In genomic region chr6:22940571-22941290, GRCh38 we compare ENCODE assay signal across 25 cellular contexts.
DNase-seq lines count a peak whose midpoint lies in the region; ATAC-seq and TF ChIP-seq lines count a peak whose summit lies in the region.
"Had no signal": no experiment of that assay in that cellular context is flagged by ENCODE, and none has a peak within 500 bp of the region (broad histone marks: within the 10 kb centered on the region; RNA-seq: fewer than 3 reads in every experiment).

No MANE protein-coding gene starts in this region.

- peaks cover 16% of the 10 kb centered on the region for H3K4me1 Mint-ChIP-seq in Calu3 (ENCODE audit: low read depth, unreplicated experiment)
- no peaks in the 10 kb centered on the region for H3K4me1 Mint-ChIP-seq in stimulated activated memory B cell treated with anti-CD40 and anti-IgM and Interleukin-4, amounts not matched to agents 10 μg/mL and 1 μg/mL and 100 μg/mL, for 72 hours
- H3K4me1 Mint-ChIP-seq: activated CD8-positive, alpha-beta memory T cell treated with anti-CD3 and anti-CD28 coated beads, Interleukin-2, amount 10 ng/mL, durations not matched to agents 7 days and 5 days; activated naive CD8-positive, alpha-beta T cell treated with anti-CD3 and anti-CD28 coated beads for 36 hours; activated T-helper 17 cell treated with anti-CD3 and anti-CD28 coated beads, Interleukin-2, amount 50 U/mL, for 72 hours; CD14-positive monocyte; naive B cell; T-cell had no signal

- TF ChIP-seq EP300 in suprapubic skin (IDR thresholded peaks at IDR 0.05): no peak

- no TSS peak for BruUV-seq in Calu3 (replicated peaks; lab: Mats Ljungman, UMichigan)

- ATAC-seq in stimulated activated memory B cell treated with anti-CD40 and anti-IgM and Interleukin-4, amounts not matched to agents 10 μg/mL and 1 μg/mL and 100 μg/mL, for 72 hours: no peak
- ATAC-seq: activated CD8-positive, alpha-beta memory T cell treated with anti-CD3 and anti-CD28 coated beads, Interleukin-2, amount 10 ng/mL, durations not matched to agents 7 days and 5 days; activated T-helper 17 cell treated with anti-CD3 and anti-CD28 coated beads, Interleukin-2, amount 50 U/mL, for 72 hours; sciatic nerve; T-cell had no signal

- peaks cover 6% of the 10 kb centered on the region for H3K9me3 Mint-ChIP-seq in Calu3 (ENCODE audit: low read depth, unreplicated experiment)
- H3K9me3 Mint-ChIP-seq in stimulated activated memory B cell treated with anti-CD40 and anti-IgM and Interleukin-4, amounts not matched to agents 10 μg/mL and 1 μg/mL and 100 μg/mL, for 72 hours: peaks cover 11% of the 10 kb centered on the region
- H3K9me3 Mint-ChIP-seq: activated naive CD8-positive, alpha-beta T cell treated with anti-CD3 and anti-CD28 coated beads for 36 hours had no signal

- H3K4me3 Mint-ChIP-seq in Calu3 (ENCODE audit: low read depth, unreplicated experiment): no peak overlapping the region
- H3K4me3 Mint-ChIP-seq in stimulated activated memory B cell treated with anti-CD40 and anti-IgM and Interleukin-4, amounts not matched to agents 10 μg/mL and 1 μg/mL and 100 μg/mL, for 72 hours: no peak overlapping the region
- H3K4me3 Mint-ChIP-seq: activated CD8-positive, alpha-beta memory T cell treated with anti-CD3 and anti-CD28 coated beads, Interleukin-2, amount 10 ng/mL, durations not matched to agents 7 days and 5 days; activated naive CD8-positive, alpha-beta T cell treated with anti-CD3 and anti-CD28 coated beads for 36 hours; activated T-helper 17 cell treated with anti-CD3 and anti-CD28 coated beads, Interleukin-2, amount 50 U/mL, for 72 hours; brain; CD14-positive monocyte; naive B cell; T-cell had no signal

- no peaks in the 10 kb centered on the region for H3K27me3 Mint-ChIP-seq in Calu3 (ENCODE audit: unreplicated experiment)
- H3K27me3 Mint-ChIP-seq in stimulated activated memory B cell treated with anti-CD40 and anti-IgM and Interleukin-4, amounts not matched to agents 10 μg/mL and 1 μg/mL and 100 μg/mL, for 72 hours: no peaks in the 10 kb centered on the region
- H3K27me3 Mint-ChIP-seq: activated CD8-positive, alpha-beta memory T cell treated with anti-CD3 and anti-CD28 coated beads, Interleukin-2, amount 10 ng/mL, durations not matched to agents 7 days and 5 days; naive B cell had no signal

- CTCF ChIA-PET in Calu3 (lab: Charles Lee): no interaction called here

- H2AFZ ChIP-seq in hepatocyte: no peak overlapping the region

- H3K4me1 ChIP-seq in hepatocyte (ENCODE audit: insufficient read depth) (no peaks in the 10 kb centered on the region), suprapubic skin (no peaks in the 10 kb centered on the region)

- WGBS in hepatocyte (ENCODE audit: low lambda C conversion rate, missing lambda C conversion rate): 51% methylated on average over 6 of the region's 6 CpGs
- WGBS in suprapubic skin: 78% methylated on average over 6 of the region's 6 CpGs

- DNase-seq in Calu3 (no peak), SK-N-DZ (ENCODE audit: low spot score) (peak; percentile 21), hepatocyte (ENCODE audit: low spot score) (no peak), suprapubic skin (ENCODE audit: low spot score in 2 of 2) (no peak), C1 segment of cervical spinal cord (lab: John Stamatoyannopoulos, UW) (no peak)
- DNase-seq in stimulated activated CD8-positive, alpha-beta memory T cell treated with anti-CD3 and anti-CD28 coated beads, Interleukin-4, amount 100 ng/mL, for 48 hours: no peak
- DNase-seq: activated CD4-positive, alpha-beta T cell treated with anti-CD3 and anti-CD28 coated beads for 4 hours; activated CD8-positive, alpha-beta memory T cell treated with anti-CD3 and anti-CD28 coated beads, Interleukin-2, amount 10 ng/mL, durations not matched to agents 7 days and 5 days; activated naive CD8-positive, alpha-beta T cell treated with anti-CD3 and anti-CD28 coated beads for 36 hours; DMS 273 treated with DMSO at 0.1 percent for 48 hours; hypothalamus; islet precursor cell; mammary epithelial cell; naive B cell; NCI-H2171; NCI-H526 treated with DMSO at 0.1 percent for 48 hours; stimulated activated naive CD4-positive, alpha-beta T cell; T-cell had no signal

- H3K36me3 Mint-ChIP-seq in Calu3 (ENCODE audit: insufficient read depth, unreplicated experiment): no peaks in the 10 kb centered on the region
- no peaks in the 10 kb centered on the region for H3K36me3 Mint-ChIP-seq in stimulated activated memory B cell treated with anti-CD40 and anti-IgM and Interleukin-4, amounts not matched to agents 10 μg/mL and 1 μg/mL and 100 μg/mL, for 72 hours
- H3K36me3 Mint-ChIP-seq: activated CD8-positive, alpha-beta memory T cell treated with anti-CD3 and anti-CD28 coated beads, Interleukin-2, amount 10 ng/mL, durations not matched to agents 7 days and 5 days; activated naive CD8-positive, alpha-beta T cell treated with anti-CD3 and anti-CD28 coated beads for 36 hours; brain; CD14-positive monocyte; naive B cell; T-cell had no signal

- H3K36me3 ChIP-seq in hepatocyte (replicated peaks; ENCODE audit: insufficient read depth, low read depth): no peaks in the 10 kb centered on the region
- no peaks in the 10 kb centered on the region for H3K36me3 ChIP-seq in suprapubic skin
- H3K36me3 ChIP-seq: tibial nerve had no signal

- TF ChIP-seq CTCF in Calu3 (IDR thresholded peaks at IDR 0.05; ENCODE audit: unreplicated experiment) (no peak), hepatocyte (IDR thresholded peaks at IDR 0.05; ENCODE audit: poor library complexity) (no peak), suprapubic skin (IDR thresholded peaks at IDR 0.05) (no peak)

- peak overlapping the region; percentile 3 for H3K4me2 ChIP-seq in hepatocyte

- TF ChIP-seq POLR2A in suprapubic skin (IDR thresholded peaks at IDR 0.05): no peak

- intact Hi-C loops in Calu3 (cut with micrococcal nuclease; ENCODE audit: unreplicated experiment): no loop called here

- H3K9me3 ChIP-seq in hepatocyte (ENCODE audit: low read depth) (no peaks in the 10 kb centered on the region), suprapubic skin (no peaks in the 10 kb centered on the region)
- H3K9me3 ChIP-seq: tibial nerve had no signal

- H3K27me3 ChIP-seq in hepatocyte: no peaks in the 10 kb centered on the region
- no peaks in the 10 kb centered on the region for H3K27me3 ChIP-seq in suprapubic skin
- H3K27me3 ChIP-seq: tibial nerve had no signal

- H3K27ac Mint-ChIP-seq in Calu3 (ENCODE audit: unreplicated experiment): peak overlapping the region; percentile 45
- no peak overlapping the region for H3K27ac Mint-ChIP-seq in stimulated activated memory B cell treated with anti-CD40 and anti-IgM and Interleukin-4, amounts not matched to agents 10 μg/mL and 1 μg/mL and 100 μg/mL, for 72 hours
- H3K27ac Mint-ChIP-seq: activated CD8-positive, alpha-beta memory T cell treated with anti-CD3 and anti-CD28 coated beads, Interleukin-2, amount 10 ng/mL, durations not matched to agents 7 days and 5 days; activated naive CD8-positive, alpha-beta T cell treated with anti-CD3 and anti-CD28 coated beads for 36 hours; activated T-helper 17 cell treated with anti-CD3 and anti-CD28 coated beads, Interleukin-2, amount 50 U/mL, for 72 hours; CD14-positive monocyte; naive B cell; T-cell had no signal

- H3K79me2 ChIP-seq in hepatocyte: no peaks in the 10 kb centered on the region

- no peaks in the 10 kb centered on the region for H3K9me2 ChIP-seq in hepatocyte (replicated peaks; ENCODE audit: insufficient read depth)

- H3K4me3 ChIP-seq in hepatocyte (no peak overlapping the region), suprapubic skin (no peak overlapping the region)
- H3K4me3 ChIP-seq: coronary artery, tibial nerve had no signal

- H4K20me1 ChIP-seq in hepatocyte (ENCODE audit: insufficient read depth, poor library complexity, severe bottlenecking): no peaks in the 10 kb centered on the region

- H3K27ac ChIP-seq in hepatocyte (peak overlapping the region; percentile 32), suprapubic skin (peak overlapping the region; percentile 20)
- H3K27ac ChIP-seq: coronary artery, tibial nerve had no signal
